22 cellular contexts compared by ENCODE assay signal in the genomic region with DNA sequence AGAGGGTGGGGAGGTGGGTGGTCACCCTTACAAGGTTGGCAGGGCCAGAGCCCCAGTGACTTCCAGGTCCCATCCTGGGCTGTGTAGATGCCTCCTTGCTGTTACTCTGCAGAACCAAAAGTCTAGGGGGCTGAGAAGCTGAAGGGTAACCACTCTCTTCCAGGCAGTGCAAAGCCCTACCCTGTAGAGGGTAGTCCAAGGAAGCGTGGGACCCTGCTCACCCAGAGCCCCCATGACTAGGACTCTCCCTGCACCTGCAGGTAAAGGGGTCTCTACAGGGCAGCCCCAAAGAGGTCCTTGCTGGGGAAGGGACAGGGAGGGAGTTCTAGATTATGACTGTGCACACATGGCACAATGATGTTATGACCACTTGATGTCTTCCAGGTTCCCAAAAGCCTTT. TPM values are rescaled to one million over a fixed set of nuclear protein-coding genes. Genes with fewer than 3 reads are reported as not detected.
"Had no signal": no experiment of that assay in that cellular context is flagged by ENCODE, and none has a peak within 500 bp of the region (broad histone marks: within the 10 kb centered on the region; RNA-seq: fewer than 3 reads in every experiment).

No MANE protein-coding gene starts in this region.

- H3K27me3 ChIP-seq: brain microvascular endothelial cell, esophagus squamous epithelium, heart right ventricle, left lung, right atrium auricular region, SJSA1, thyroid gland had no signal

- H3K9me3 ChIP-seq: esophagus squamous epithelium, heart right ventricle, left lung, prostate gland, right atrium auricular region, SJSA1, thyroid gland had no signal

- H3K4me3 ChIP-seq: esophagus squamous epithelium, heart right ventricle, left lung, prostate gland, right atrium auricular region, SJSA1, skin epidermis, thyroid gland had no signal

- ATAC-seq: activated CD4-positive, alpha-beta T cell treated with anti-CD3 and anti-CD28 coated beads for 36 hours; activated CD8-positive, alpha-beta T cell treated with anti-CD3 and anti-CD28 coated beads, Interleukin-2, amount 10 ng/mL, durations not matched to agents 7 days and 5 days; left lung had no signal

- H3K4me3 Mint-ChIP-seq: activated CD4-positive, alpha-beta T cell treated with anti-CD3 and anti-CD28 coated beads for 36 hours; activated CD8-positive, alpha-beta T cell treated with anti-CD3 and anti-CD28 coated beads, Interleukin-2, amount 10 ng/mL, durations not matched to agents 7 days and 5 days had no signal

- FAIRE-seq: endothelial cell of umbilical vein had no signal

- H3K27me3 Mint-ChIP-seq: activated CD4-positive, alpha-beta T cell treated with anti-CD3 and anti-CD28 coated beads for 36 hours had no signal

- H3K4me1 ChIP-seq: SJSA1 had no signal

- H3K27ac ChIP-seq: brain microvascular endothelial cell, esophagus squamous epithelium, heart right ventricle, left lung, prostate gland, right atrium auricular region, SJSA1, thyroid gland had no signal

- DNase-seq: activated CD4-positive, alpha-beta T cell treated with anti-CD3 and anti-CD28 coated beads for 36 hours; activated CD8-positive, alpha-beta T cell treated with anti-CD3 and anti-CD28 coated beads, Interleukin-2, amount 10 ng/mL, durations not matched to agents 7 days and 5 days; activated gamma-delta T cell treated with Interleukin-2 at 50 U/mL for 16 hours; activated T-cell treated with anti-CD3 and anti-CD28 coated beads, Interleukin-2, amount 50 U/mL, for 48 hours; brain microvascular endothelial cell; cortex of kidney; effector CD4-positive, alpha-beta T cell; esophagus squamous epithelium; heart right ventricle; stimulated activated CD4-positive, alpha-beta T cell treated with anti-CD3 and anti-CD28 coated beads, Interleukin-15, amount 100 ng/mL, for 24 hours; stimulated activated CD4-positive, alpha-beta T cell treated with anti-CD3 and anti-CD28 coated beads, Interleukin-2, amount 100 ng/mL, for 48 hours; T-helper 2 cell; thyroid gland had no signal

RNA-seq across cellular contexts. Expression of gene GHRL, which starts 14.2 kb away (rescaled TPM):
- total RNA-seq: endothelial cell of umbilical vein, kidney epithelial cell, myocyte, right atrium auricular region, urinary bladder had no signal
- polyA plus RNA-seq: endothelial cell of umbilical vein had no signal
